ENCODE assay signal across 11 cellular contexts in the genomic region with DNA sequence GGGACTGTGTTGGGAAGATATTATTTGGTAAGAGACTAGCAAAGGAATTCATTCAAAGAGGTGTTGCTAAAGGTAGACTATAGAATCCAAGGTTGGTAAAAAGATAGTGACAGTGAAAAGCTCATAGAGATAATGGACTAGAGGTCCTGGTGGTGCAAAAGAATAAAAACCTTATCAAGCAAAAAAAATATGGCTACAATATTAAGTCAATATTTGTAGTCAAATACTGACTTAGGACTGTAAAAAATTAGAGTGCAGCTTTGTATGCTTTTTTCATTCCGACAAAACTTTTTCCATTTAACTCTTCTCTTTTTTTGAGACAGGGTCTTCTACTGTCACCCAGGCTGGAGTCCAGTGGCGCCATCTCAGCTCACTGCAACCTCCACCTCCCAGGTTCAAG.
"Had no signal": no experiment of that assay in that cellular context is flagged by ENCODE, and none has a peak within 500 bp of the region (broad histone marks: within the 10 kb centered on the region; RNA-seq: fewer than 3 reads in every experiment).

No MANE protein-coding gene starts in this region.

- H2AFZ ChIP-seq: GM23248, GM23338 had no signal

- FAIRE-seq: H1, H54 had no signal

- DNase-seq: GM23248, GOT3, H7, H9, HCEC 1CT, HFFc6 had no signal

- H3K4me3 ChIP-seq: GM23248, GM23338, HAP-1 had no signal

- H3K9ac ChIP-seq: GM23248 had no signal

- H3K27ac ChIP-seq: GM23248 had no signal

- H3K4me1 ChIP-seq: HAP-1 had no signal

- H3K9me3 ChIP-seq: HAP-1 had no signal

- H3K36me3 ChIP-seq: HAP-1 had no signal

- H3K4me2 ChIP-seq: GM23338 had no signal

- ATAC-seq: GM23338, HCT116 had no signal
